8 cellular contexts compared by ENCODE assay signal in genomic region chr14:91252901-91253794, GRCh38. TPM values are rescaled to one million over a fixed set of nuclear protein-coding genes. Genes with fewer than 3 reads are reported as not detected.
DNase-seq lines count a peak whose midpoint lies in the region; ATAC-seq, FAIRE-seq and TF ChIP-seq lines count a peak whose summit lies in the region.

No MANE protein-coding gene starts in this region.

- intact Hi-C loops in CD4-positive, alpha-beta T cell (cut with DNase I, micrococcal nuclease): no loop called here
- intact Hi-C loops in mucosa of descending colon (cut with DNase I, micrococcal nuclease): no loop called here

- H3K27ac Mint-ChIP-seq in CD4-positive, alpha-beta T cell: peak overlapping the region; percentile 78
- no peak overlapping the region for H3K27ac Mint-ChIP-seq in HFFc6
- H3K27ac Mint-ChIP-seq in WTC11: no peak overlapping the region
- H3K27ac Mint-ChIP-seq in effector memory CD8-positive, alpha-beta T cell: peak overlapping the region; percentile 94 to 95

- peak overlapping the region; percentile 63 for H3K27ac ChIP-seq in CD4-positive, alpha-beta T cell (ENCODE audit: low read depth, low read length)

- POLR2A ChIA-PET in CD4-positive, alpha-beta T cell (lab: Charles Lee): interaction anchor here (1.5 to 11.0 kb wide), 4 partner anchors 11 to 59 kb away, joined by 4 to 178 read pairs (median 8); partner anchors contain the start of gene GPR68
- POLR2A ChIA-PET in WTC11 (lab: Charles Lee): no interaction called here

- no peaks in the 10 kb centered on the region for H3K9me3 ChIP-seq in CD4-positive, alpha-beta T cell (ENCODE audit: control insufficient read depth, low read length)
- H3K9me3 ChIP-seq in mucosa of descending colon: no peaks in the 10 kb centered on the region

- CTCF ChIA-PET in CD4-positive, alpha-beta T cell (lab: Charles Lee): interaction anchor here (1.0 to 2.6 kb wide), 5 partner anchors 9 to 37 kb away, joined by 3 to 9 read pairs (median 3); partner anchors contain the start of gene GPR68
- CTCF ChIA-PET in WTC11 (lab: Charles Lee): interaction anchor here (0.6 to 2.0 kb wide), 16 partner anchors 9 to 495 kb away, joined by 3 to 14 read pairs (median 4); partner anchors contain the start of gene GPR68

- H3K4me3 ChIP-seq in mucosa of descending colon: no peak overlapping the region

- peaks cover 15% of the 10 kb centered on the region for H3K4me1 ChIP-seq in mucosa of descending colon (ENCODE audit: low read depth)

- H3K36me3 ChIP-seq in mucosa of descending colon (ENCODE audit: low read depth): no peaks in the 10 kb centered on the region

- no peaks in the 10 kb centered on the region for H3K27me3 ChIP-seq in CD4-positive, alpha-beta T cell (ENCODE audit: control insufficient read depth, insufficient read depth, low read length)

- peaks cover 90% of the 10 kb centered on the region for H3K4me1 Mint-ChIP-seq in CD4-positive, alpha-beta T cell (ENCODE audit: low read depth)
- H3K4me1 Mint-ChIP-seq in HFFc6 (ENCODE audit: low read depth) (peaks cover 23% of the 10 kb centered on the region), WTC11 (peaks cover 21% of the 10 kb centered on the region)
- H3K4me1 Mint-ChIP-seq in effector memory CD8-positive, alpha-beta T cell (ENCODE audit: low read depth in 2 of 2): peaks cover 62 to 69% of the 10 kb centered on the region in 2 donors

- H3K9me3 Mint-ChIP-seq in CD4-positive, alpha-beta T cell: no peaks in the 10 kb centered on the region
- H3K9me3 Mint-ChIP-seq in HFFc6: no peaks in the 10 kb centered on the region
- H3K9me3 Mint-ChIP-seq in WTC11: no peaks in the 10 kb centered on the region
- no peaks in the 10 kb centered on the region for H3K9me3 Mint-ChIP-seq in effector memory CD8-positive, alpha-beta T cell

- peak; percentile 23 for ATAC-seq in CD4-positive, alpha-beta T cell (ENCODE audit: poor library complexity)
- ATAC-seq in WTC11 (peak; percentile 77), mucosa of descending colon (peak; percentile 70)
- ATAC-seq in effector memory CD8-positive, alpha-beta T cell (replicated peaks): peak; percentile 49

- no peak for FAIRE-seq in urothelium cell line (lab: Jason Lieb, UNC)

- H3K4me3 Mint-ChIP-seq in CD4-positive, alpha-beta T cell: peak overlapping the region; percentile 82
- H3K4me3 Mint-ChIP-seq in HFFc6: peak overlapping the region; percentile 61
- peak overlapping the region; percentile 71 for H3K4me3 Mint-ChIP-seq in WTC11
- H3K4me3 Mint-ChIP-seq in effector memory CD8-positive, alpha-beta T cell: peak overlapping the region; percentile 84 to 89

- peaks cover 5% of the 10 kb centered on the region for H3K36me3 Mint-ChIP-seq in CD4-positive, alpha-beta T cell (ENCODE audit: low read depth)
- H3K36me3 Mint-ChIP-seq in HFFc6 (ENCODE audit: low read depth) (no peaks in the 10 kb centered on the region), WTC11 (no peaks in the 10 kb centered on the region)
- peaks cover 56% of the 10 kb centered on the region for H3K36me3 Mint-ChIP-seq in effector memory CD8-positive, alpha-beta T cell (ENCODE audit: insufficient read depth)

- DNase-seq in CD4-positive, alpha-beta T cell: peak in 4 of 10 experiments; percentile 22 to 70 (median 52)
- DNase-seq in HFFc6 (no peak), WTC11 (ENCODE audit: low spot score) (peak; percentile 72), mucosa of descending colon (peak; percentile 62 to 80 (median 63)), urothelium cell line (ENCODE audit: low spot score) (peak; percentile 60), mucosa of gallbladder (ENCODE audit: low spot score) (no peak), NCI-H1048 (lab: John Stamatoyannopoulos, UW) (no peak)
- peak in 2 of 3 experiments; percentile 45 to 55 for DNase-seq in effector memory CD8-positive, alpha-beta T cell

- TF ChIP-seq CTCF in CD4-positive, alpha-beta T cell (IDR thresholded peaks at IDR 0.05): no peak
- TF ChIP-seq CTCF in HFFc6 (IDR thresholded peaks at IDR 0.05): peak; percentile 33
- no peak for TF ChIP-seq CTCF in WTC11 (IDR thresholded peaks at IDR 0.05)
- TF ChIP-seq CTCF in mucosa of descending colon (IDR thresholded peaks at IDR 0.05): no peak

- H3K27me3 Mint-ChIP-seq in CD4-positive, alpha-beta T cell: no peaks in the 10 kb centered on the region
- H3K27me3 Mint-ChIP-seq in HFFc6 (ENCODE audit: insufficient read depth) (no peaks in the 10 kb centered on the region; the same call in 1 of the 2 replicates), WTC11 (ENCODE audit: low read depth) (peaks cover 33% of the 10 kb centered on the region)
- no peaks in the 10 kb centered on the region for H3K27me3 Mint-ChIP-seq in effector memory CD8-positive, alpha-beta T cell

TF ChIP-seq in WTC11, 78 proteins besides CTCF, POLR2A, EP300 and RAD21:
- TF ChIP-seq NR1H2 (CRISPR knock-in tag; IDR thresholded peaks at IDR 0.05) (no peak), HMGXB4 (CRISPR knock-in tag; IDR thresholded peaks at IDR 0.05) (peak; percentile 65; the same call in 1 of the 2 replicates), ZNF396 (CRISPR knock-in tag; IDR thresholded peaks at IDR 0.05; ENCODE audit: borderline replicate concordance) (no peak), CBFB (CRISPR knock-in tag; IDR thresholded peaks at IDR 0.05; ENCODE audit: low read depth) (0 out of 2 replicates have a peak, but pooled peaks have one; percentile 28), TEAD4 (CRISPR knock-in tag; IDR thresholded peaks at IDR 0.05) (no peak)

RNA-seq across cellular contexts. Expression of gene GPR68, which starts 8.6 kb away (rescaled TPM):
- total RNA-seq in CD4-positive, alpha-beta T cell: 1 to 10 TPM; 2.8 to 2.9 TPM
- total RNA-seq in HFFc6 (2021; fragmentation: NEBNext Ultra II Directional; extraction: Animal tissue kit (Norgen Biotek cat#: 25700)): under 1 TPM; 0.34 to 0.88 (median 0.52) TPM
- total RNA-seq in WTC11 (2021) (0.21 to 0.28 TPM (median 0.27 TPM) in 3 replicates), mucosa of descending colon (1 to 10 TPM; 1.4 to 2.4 (median 2.3) TPM), mucosa of gallbladder (1.6 TPM)

Comparison
In these comparisons a context has a peak if more than half of its experiments do, and no peak if none do; other contexts are left out.
1. ATAC-seq: peak in every context shown above with its lines; median percentile 77 in WTC11; 70 in mucosa of descending colon; 49 in effector memory CD8-positive, alpha-beta T cell; 23 in CD4-positive, alpha-beta T cell.
2. DNase-seq: peak in WTC11 (single experiment), effector memory CD8-positive, alpha-beta T cell (2 of 3), mucosa of descending colon (3 of 3) and urothelium cell line (single experiment); none in HFFc6 (single experiment), mucosa of gallbladder (single experiment) and NCI-H1048 (single experiment).
3. H3K27ac Mint-ChIP-seq: peak in CD4-positive, alpha-beta T cell (single experiment) and effector memory CD8-positive, alpha-beta T cell (2 of 2); none in HFFc6 (single experiment) and WTC11 (single experiment).
4. Peak in every context shown above with its lines, with median percentiles within 50 percentile points of each other: H3K4me3 Mint-ChIP-seq.